Comparison of ENCODE assay signal across 1 cellular context in the genomic region with DNA sequence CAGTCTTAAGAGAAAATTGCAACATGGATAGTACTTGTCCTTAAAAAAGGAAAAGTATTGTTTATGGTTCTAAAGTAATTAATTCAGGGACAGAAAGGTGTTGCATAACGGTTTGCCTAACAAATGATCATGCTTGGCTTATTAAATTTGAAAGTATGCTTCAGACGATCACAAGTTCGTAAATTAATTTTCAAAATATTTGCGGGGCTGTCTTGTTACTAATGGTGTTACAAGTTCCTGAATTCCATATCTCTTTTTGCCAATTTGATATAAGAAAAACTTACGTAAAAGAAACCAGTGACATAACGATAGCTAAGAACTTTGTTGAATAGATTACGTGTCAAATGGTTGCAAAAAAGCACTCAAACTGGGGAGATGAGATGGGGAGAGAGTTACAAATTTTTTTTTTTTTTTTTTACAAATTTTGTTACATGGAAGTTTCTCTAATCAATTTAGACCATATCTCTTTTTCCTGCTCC.
TF ChIP-seq lines count a peak whose summit lies in the region.

No MANE protein-coding gene starts in this region.

TF ChIP-seq in GM23338, 12 proteins besides CTCF, POLR2A, EP300 and RAD21 (continued from another document):
- TF ChIP-seq, protein P1, sequence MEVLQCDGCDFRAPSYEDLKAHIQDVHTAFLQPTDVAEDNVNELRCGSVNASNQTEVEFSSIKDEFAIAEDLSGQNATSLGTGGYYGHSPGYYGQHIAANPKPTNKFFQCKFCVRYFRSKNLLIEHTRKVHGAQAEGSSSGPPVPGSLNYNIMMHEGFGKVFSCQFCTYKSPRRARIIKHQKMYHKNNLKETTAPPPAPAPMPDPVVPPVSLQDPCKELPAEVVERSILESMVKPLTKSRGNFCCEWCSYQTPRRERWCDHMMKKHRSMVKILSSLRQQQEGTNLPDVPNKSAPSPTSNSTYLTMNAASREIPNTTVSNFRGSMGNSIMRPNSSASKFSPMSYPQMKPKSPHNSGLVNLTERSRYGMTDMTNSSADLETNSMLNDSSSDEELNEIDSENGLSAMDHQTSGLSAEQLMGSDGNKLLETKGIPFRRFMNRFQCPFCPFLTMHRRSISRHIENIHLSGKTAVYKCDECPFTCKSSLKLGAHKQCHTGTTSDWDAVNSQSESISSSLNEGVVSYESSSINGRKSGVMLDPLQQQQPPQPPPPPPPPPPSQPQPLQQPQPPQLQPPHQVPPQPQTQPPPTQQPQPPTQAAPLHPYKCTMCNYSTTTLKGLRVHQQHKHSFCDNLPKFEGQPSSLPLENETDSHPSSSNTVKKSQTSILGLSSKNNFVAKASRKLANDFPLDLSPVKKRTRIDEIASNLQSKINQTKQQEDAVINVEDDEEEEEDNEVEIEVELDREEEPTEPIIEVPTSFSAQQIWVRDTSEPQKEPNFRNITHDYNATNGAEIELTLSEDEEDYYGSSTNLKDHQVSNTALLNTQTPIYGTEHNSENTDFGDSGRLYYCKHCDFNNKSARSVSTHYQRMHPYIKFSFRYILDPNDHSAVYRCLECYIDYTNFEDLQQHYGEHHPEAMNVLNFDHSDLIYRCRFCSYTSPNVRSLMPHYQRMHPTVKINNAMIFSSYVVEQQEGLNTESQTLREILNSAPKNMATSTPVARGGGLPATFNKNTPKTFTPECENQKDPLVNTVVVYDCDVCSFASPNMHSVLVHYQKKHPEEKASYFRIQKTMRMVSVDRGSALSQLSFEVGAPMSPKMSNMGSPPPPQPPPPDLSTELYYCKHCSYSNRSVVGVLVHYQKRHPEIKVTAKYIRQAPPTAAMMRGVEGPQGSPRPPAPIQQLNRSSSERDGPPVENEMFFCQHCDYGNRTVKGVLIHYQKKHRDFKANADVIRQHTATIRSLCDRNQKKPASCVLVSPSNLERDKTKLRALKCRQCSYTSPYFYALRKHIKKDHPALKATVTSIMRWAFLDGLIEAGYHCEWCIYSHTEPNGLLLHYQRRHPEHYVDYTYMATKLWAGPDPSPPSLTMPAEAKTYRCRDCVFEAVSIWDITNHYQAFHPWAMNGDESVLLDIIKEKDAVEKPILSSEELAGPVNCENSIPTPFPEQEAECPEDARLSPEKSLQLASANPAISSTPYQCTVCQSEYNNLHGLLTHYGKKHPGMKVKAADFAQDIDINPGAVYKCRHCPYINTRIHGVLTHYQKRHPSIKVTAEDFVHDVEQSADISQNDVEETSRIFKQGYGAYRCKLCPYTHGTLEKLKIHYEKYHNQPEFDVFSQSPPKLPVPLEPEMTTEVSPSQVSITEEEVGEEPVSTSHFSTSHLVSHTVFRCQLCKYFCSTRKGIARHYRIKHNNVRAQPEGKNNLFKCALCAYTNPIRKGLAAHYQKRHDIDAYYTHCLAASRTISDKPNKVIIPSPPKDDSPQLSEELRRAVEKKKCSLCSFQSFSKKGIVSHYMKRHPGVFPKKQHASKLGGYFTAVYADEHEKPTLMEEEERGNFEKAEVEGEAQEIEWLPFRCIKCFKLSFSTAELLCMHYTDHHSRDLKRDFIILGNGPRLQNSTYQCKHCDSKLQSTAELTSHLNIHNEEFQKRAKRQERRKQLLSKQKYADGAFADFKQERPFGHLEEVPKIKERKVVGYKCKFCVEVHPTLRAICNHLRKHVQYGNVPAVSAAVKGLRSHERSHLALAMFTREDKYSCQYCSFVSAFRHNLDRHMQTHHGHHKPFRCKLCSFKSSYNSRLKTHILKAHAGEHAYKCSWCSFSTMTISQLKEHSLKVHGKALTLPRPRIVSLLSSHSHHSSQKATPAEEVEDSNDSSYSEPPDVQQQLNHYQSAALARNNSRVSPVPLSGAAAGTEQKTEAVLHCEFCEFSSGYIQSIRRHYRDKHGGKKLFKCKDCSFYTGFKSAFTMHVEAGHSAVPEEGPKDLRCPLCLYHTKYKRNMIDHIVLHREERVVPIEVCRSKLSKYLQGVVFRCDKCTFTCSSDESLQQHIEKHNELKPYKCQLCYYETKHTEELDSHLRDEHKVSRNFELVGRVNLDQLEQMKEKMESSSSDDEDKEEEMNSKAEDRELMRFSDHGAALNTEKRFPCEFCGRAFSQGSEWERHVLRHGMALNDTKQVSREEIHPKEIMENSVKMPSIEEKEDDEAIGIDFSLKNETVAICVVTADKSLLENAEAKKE (CRISPR knock-in tag; IDR thresholded peaks at IDR 0.05): no peak
- no peak for TF ChIP-seq STAT1 (IDR thresholded peaks at IDR 0.05; ENCODE audit: unreplicated experiment)
- TF ChIP-seq NANOG (IDR thresholded peaks at IDR 0.05; ENCODE audit: borderline replicate concordance): no peak
- TF ChIP-seq ZNF331 (CRISPR knock-in tag; IDR thresholded peaks at IDR 0.05; ENCODE audit: low read depth): no peak
- TF ChIP-seq, protein P2, sequence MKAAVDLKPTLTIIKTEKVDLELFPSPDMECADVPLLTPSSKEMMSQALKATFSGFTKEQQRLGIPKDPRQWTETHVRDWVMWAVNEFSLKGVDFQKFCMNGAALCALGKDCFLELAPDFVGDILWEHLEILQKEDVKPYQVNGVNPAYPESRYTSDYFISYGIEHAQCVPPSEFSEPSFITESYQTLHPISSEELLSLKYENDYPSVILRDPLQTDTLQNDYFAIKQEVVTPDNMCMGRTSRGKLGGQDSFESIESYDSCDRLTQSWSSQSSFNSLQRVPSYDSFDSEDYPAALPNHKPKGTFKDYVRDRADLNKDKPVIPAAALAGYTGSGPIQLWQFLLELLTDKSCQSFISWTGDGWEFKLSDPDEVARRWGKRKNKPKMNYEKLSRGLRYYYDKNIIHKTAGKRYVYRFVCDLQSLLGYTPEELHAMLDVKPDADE (IDR thresholded peaks at IDR 0.05): no peak
- no peak for TF ChIP-seq CREB1 (CRISPR knock-in tag; IDR thresholded peaks at IDR 0.05; ENCODE audit: low read depth)
- no peak for TF ChIP-seq POLR2AphosphoS5 (IDR thresholded peaks at IDR 0.05; ENCODE audit: low read depth)
- no peak for TF ChIP-seq ZNF114 (CRISPR knock-in tag; IDR thresholded peaks at IDR 0.05)
